8 cellular contexts compared by ENCODE assay signal in genomic region chr1:61056674-61057439, GRCh38. TPM values are rescaled to one million over a fixed set of nuclear protein-coding genes. Genes with fewer than 3 reads are reported as not detected.
DNase-seq lines count a peak whose midpoint lies in the region; ATAC-seq and TF ChIP-seq lines count a peak whose summit lies in the region.

No MANE protein-coding gene starts in this region.

- H3K79me2 ChIP-seq in KMS-11 (ENCODE audit: insufficient read depth, low read depth) = no peaks in the 10 kb centered on the region

- H2AFZ ChIP-seq in KMS-11 (ENCODE audit: low read depth) = peak overlapping the region; percentile 85

- no peaks in the 10 kb centered on the region for H4K20me1 ChIP-seq in KMS-11 (ENCODE audit: insufficient read depth)

- POLR2A ChIA-PET in CD4-positive, alpha-beta memory T cell (lab: Charles Lee; ENCODE audit: partially characterized antibody) = interaction anchor here (1.5 to 3.2 kb wide), 3 partner anchors 21 to 84 kb away, joined by 3 to 24 read pairs (median 11); partner anchors contain the start of gene NFIA

- intact Hi-C loops in CD4-positive, alpha-beta memory T cell (cut with micrococcal nuclease) = loop anchor here (1.0 to 10.0 kb wide), 2 partner anchors 20 to 258 kb away; no protein-coding TSS in a partner anchor
- intact Hi-C loops in colonic mucosa (cut with DNase I) = loop anchor here (10.0 kb wide), 1 partner anchor 528 kb away; no protein-coding TSS in a partner anchor

- peak overlapping the region; percentile 76 for H3K4me2 ChIP-seq in KMS-11

- H3K9ac ChIP-seq in KMS-11 (peak overlapping the region; percentile 50; the same call in 1 of the 2 replicates), colonic mucosa (ENCODE audit: low read depth in 2 of 2, low read length in 2 of 2) (peak overlapping the region; percentile 80 to 91)

- in situ Hi-C loops in KBM-7 (cut with MboI; ENCODE audit: low pct_unique_long_range_greater_than_20kb, low sequenced_read_pairs) = no loop called here

- no peaks in the 10 kb centered on the region for H3K36me3 ChIP-seq in CD4-positive, alpha-beta memory T cell (ENCODE audit: insufficient read depth, low read length)
- H3K36me3 ChIP-seq in KMS-11 (ENCODE audit: insufficient read depth) (no peaks in the 10 kb centered on the region), colonic mucosa (no peaks in the 10 kb centered on the region)

- peak overlapping the region in 6 of 7 donors; percentile 5 to 90 (median 65) for H3K27ac Mint-ChIP-seq in CD4-positive, alpha-beta memory T cell
- H3K27ac Mint-ChIP-seq in T-helper 2 cell treated with Interferon-gamma antibody and Interleukin-4, amounts not matched to agents 5 μg/mL and 100 μg/mL, for 36 hours = no peak overlapping the region

- peaks cover 13 to 32% (median 21%) of the 10 kb centered on the region in 4 donors for H3K4me1 Mint-ChIP-seq in CD4-positive, alpha-beta memory T cell
- peaks cover 17% of the 10 kb centered on the region for H3K4me1 Mint-ChIP-seq in T-helper 2 cell treated with Interferon-gamma antibody and Interleukin-4, amounts not matched to agents 5 μg/mL and 100 μg/mL, for 36 hours (ENCODE audit: low read depth)

- no peaks in the 10 kb centered on the region for H3K9me3 ChIP-seq in CD4-positive, alpha-beta memory T cell (ENCODE audit: control insufficient read depth in 1 of 2, low read length in 2 of 2)
- H3K9me3 ChIP-seq in colonic mucosa = no peaks in the 10 kb centered on the region

- H3K27me3 ChIP-seq in CD4-positive, alpha-beta memory T cell (ENCODE audit: insufficient read depth, low read length) = peaks cover 2% of the 10 kb centered on the region
- H3K27me3 ChIP-seq in KMS-11 (ENCODE audit: insufficient read depth, low read depth) (peaks cover 38% of the 10 kb centered on the region), colonic mucosa (no peaks in the 10 kb centered on the region)

- H3K4me1 ChIP-seq in CD4-positive, alpha-beta memory T cell (ENCODE audit: insufficient read depth, low read length) = peaks cover 32% of the 10 kb centered on the region
- H3K4me1 ChIP-seq in KMS-11 (ENCODE audit: low read depth, poor library complexity, severe bottlenecking) (peaks cover 46% of the 10 kb centered on the region), colonic mucosa (peaks cover 10% of the 10 kb centered on the region)

- TF ChIP-seq CTCF in KMS-11 (conservative IDR thresholded peaks at IDR 0.05; ENCODE audit: low read depth, low read length) = no peak
- TF ChIP-seq CTCF in colonic mucosa (IDR thresholded peaks at IDR 0.05) = no peak

- peak overlapping the region; percentile 64 to 90 for H3K4me3 ChIP-seq in CD4-positive, alpha-beta memory T cell (ENCODE audit: low read length in 2 of 2)
- peak overlapping the region; percentile 70 for H3K4me3 ChIP-seq in KMS-11 (IDR thresholded peaks at IDR 0.05; ENCODE audit: insufficient read depth, low read depth, low read length)
- peak overlapping the region; percentile 67 for H3K4me3 ChIP-seq in colonic mucosa

- H3K4me3 Mint-ChIP-seq in CD4-positive, alpha-beta memory T cell = peak overlapping the region; percentile 83 to 93 (median 89)
- H3K4me3 Mint-ChIP-seq in T-helper 2 cell treated with Interferon-gamma antibody and Interleukin-4, amounts not matched to agents 5 μg/mL and 100 μg/mL, for 36 hours = peak overlapping the region; percentile 79

- no peak overlapping the region for H3K27ac ChIP-seq in CD4-positive, alpha-beta memory T cell (ENCODE audit: low read depth, low read length)
- H3K27ac ChIP-seq in KMS-11 = peak overlapping the region; percentile 17; the same call in 1 of the 2 replicates
- H3K27ac ChIP-seq in colonic mucosa = peak overlapping the region; percentile 73

- peak in 4 of 5 donors; percentile 44 to 48 (median 47) for DNase-seq in CD4-positive, alpha-beta memory T cell
- DNase-seq in T-helper 2 cell treated with Interferon-gamma antibody and Interleukin-4, amounts not matched to agents 5 μg/mL and 100 μg/mL, for 36 hours (ENCODE audit: low spot score) = no peak
- DNase-seq in colonic mucosa = peak; percentile 76
- DNase-seq in kidney tubule cell (ENCODE audit: low spot score) = peak; percentile 30
- DNase-seq in stimulated activated CD4-positive, alpha-beta T cell treated with anti-CD3 and anti-CD28 coated beads, Interleukin-4, amount 100 ng/mL, for 1 hour = peak; percentile 41
- DNase-seq in KBM-7 = no peak

- ATAC-seq in HG03378 (IDR thresholded peaks at IDR 0.05; ENCODE audit: unreplicated experiment) = no peak

- peaks cover 0 to 3% of the 10 kb centered on the region in 2 donors for H3K36me3 Mint-ChIP-seq in CD4-positive, alpha-beta memory T cell
- H3K36me3 Mint-ChIP-seq in T-helper 2 cell treated with Interferon-gamma antibody and Interleukin-4, amounts not matched to agents 5 μg/mL and 100 μg/mL, for 36 hours (ENCODE audit: low read depth) = no peaks in the 10 kb centered on the region

- no peaks in the 10 kb centered on the region for H3K9me3 Mint-ChIP-seq in CD4-positive, alpha-beta memory T cell
- no peaks in the 10 kb centered on the region for H3K9me3 Mint-ChIP-seq in T-helper 2 cell treated with Interferon-gamma antibody and Interleukin-4, amounts not matched to agents 5 μg/mL and 100 μg/mL, for 36 hours

- CTCF ChIA-PET in CD4-positive, alpha-beta memory T cell (lab: Charles Lee; ENCODE audit: partially characterized antibody) = interaction anchor here (0.6 to 2.1 kb wide), 5 partner anchors 8 to 365 kb away, joined by 3 to 8 read pairs (median 4); no protein-coding TSS in a partner anchor

- H3K27me3 Mint-ChIP-seq in CD4-positive, alpha-beta memory T cell = peaks cover 30 to 40% of the 10 kb centered on the region in 2 donors
- H3K27me3 Mint-ChIP-seq in T-helper 2 cell treated with Interferon-gamma antibody and Interleukin-4, amounts not matched to agents 5 μg/mL and 100 μg/mL, for 36 hours (ENCODE audit: low read depth) = peaks cover 83% of the 10 kb centered on the region

RNA-seq across cellular contexts. Expression of gene NFIA, which starts 25.5 kb away (rescaled TPM):
- 1 to 10 TPM; 6.9 to 7.3 TPM for total RNA-seq in CD4-positive, alpha-beta memory T cell
- polyA plus RNA-seq in CD4-positive, alpha-beta memory T cell = 1 to 10 TPM; 5.1 to 6.6 TPM
- 10 to 100 TPM; 36.0 to 44.2 TPM for total RNA-seq in colonic mucosa

Comparison
In these comparisons a context has a peak if more than half of its experiments do, and no peak if none do; other contexts are left out.
1. DNase-seq: peak in CD4-positive, alpha-beta memory T cell (4 of 5), colonic mucosa (single experiment), kidney tubule cell (single experiment) and stimulated activated CD4-positive, alpha-beta T cell treated with anti-CD3 and anti-CD28 coated beads, Interleukin-4, amount 100 ng/mL, for 1 hour (single experiment); none in T-helper 2 cell treated with Interferon-gamma antibody and Interleukin-4, amounts not matched to agents 5 μg/mL and 100 μg/mL, for 36 hours (single experiment) and KBM-7 (single experiment).
2. RNA of gene NFIA, which starts 25.5 kb away (total RNA-seq): 36.0 to 44.2 TPM in colonic mucosa; 6.9 to 7.3 TPM in CD4-positive, alpha-beta memory T cell; every median in the first group is over 4 times any median in the second.
3. Peak in every context shown above with its lines, with median percentiles within 50 percentile points of each other: H3K4me3 ChIP-seq.